In the genomic region with DNA sequence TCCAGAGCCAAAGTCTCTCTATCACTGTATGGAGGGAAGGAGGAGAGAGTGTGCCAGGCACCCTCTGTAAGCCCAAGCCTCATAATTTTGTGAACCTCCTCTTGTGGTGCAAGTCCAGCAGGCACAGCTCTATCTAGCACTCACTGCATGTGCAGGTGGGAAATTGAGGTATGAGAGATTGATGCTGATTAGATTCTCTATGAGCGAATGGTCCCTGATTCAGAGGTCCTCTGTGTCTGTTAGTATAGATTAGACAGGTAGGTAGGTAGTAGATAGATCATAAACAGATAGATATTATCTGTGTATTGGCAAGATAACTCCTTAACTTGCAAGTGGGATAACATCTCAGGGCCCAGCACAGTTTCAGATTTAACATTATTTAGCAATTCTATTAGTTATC, we compare ENCODE assay signal across 19 cellular contexts.
DNase-seq lines count a peak whose midpoint lies in the region; ATAC-seq and TF ChIP-seq lines count a peak whose summit lies in the region.
"Had no signal": no experiment of that assay in that cellular context is flagged by ENCODE, and none has a peak within 500 bp of the region (broad histone marks: within the 10 kb centered on the region; RNA-seq: fewer than 3 reads in every experiment).

No MANE protein-coding gene starts in this region.

- no peak overlapping the region for H3K4me3 ChIP-seq in MM.1S (ENCODE audit: low read length)
- H3K4me3 ChIP-seq: BLaER1 had no signal

- no peak overlapping the region for H3K4me2 ChIP-seq in MM.1S (ENCODE audit: low read depth, low read length)
- H3K4me2 ChIP-seq: BLaER1 had no signal

- no peak overlapping the region for H3K9ac ChIP-seq in MM.1S (ENCODE audit: low read length)
- H3K9ac ChIP-seq: BLaER1 had no signal

- H3K27me3 Mint-ChIP-seq in stimulated activated memory B cell treated with anti-CD40 and anti-IgM and Interleukin-4, amounts not matched to agents 10 μg/mL and 1 μg/mL and 100 μg/mL, for 72 hours: no peaks in the 10 kb centered on the region
- H3K27me3 Mint-ChIP-seq: CD4-positive, alpha-beta memory T cell; CD4-positive, CD25-positive, alpha-beta regulatory T cell; CD8-positive, alpha-beta memory T cell had no signal

- DNase-seq in SK-N-DZ (ENCODE audit: low spot score) (peak; percentile 76), superior temporal gyrus (ENCODE audit: extremely low spot score) (peak; percentile 30), MM.1S (no peak), COLO668 (lab: John Stamatoyannopoulos, UW; ENCODE audit: unreplicated experiment) (no peak), NCI-H1105 treated with DMSO at 0.1 percent for 48 hours (lab: John Stamatoyannopoulos, UW) (no peak)
- DNase-seq: 8988T; ACHN; BE2C; C1 segment of cervical spinal cord; Caco-2; Calu3; CD4-positive, alpha-beta memory T cell; CD4-positive, CD25-positive, alpha-beta regulatory T cell; CD8-positive, alpha-beta memory T cell; DMS79 treated with DMSO at 0.1 percent for 48 hours; GF-D8 had no signal

- no peaks in the 10 kb centered on the region for H4K20me1 ChIP-seq in MM.1S (ENCODE audit: insufficient read depth, low read length)
- H4K20me1 ChIP-seq: BLaER1 had no signal

- TF ChIP-seq CTCF in MM.1S (IDR thresholded peaks at IDR 0.05; ENCODE audit: low read length): no peak

- H3K27me3 ChIP-seq in MM.1S (replicated peaks; ENCODE audit: insufficient read depth, low read length): no peaks in the 10 kb centered on the region
- H3K27me3 ChIP-seq: BE2C, BLaER1 had no signal

- no peaks in the 10 kb centered on the region for H3K9me3 ChIP-seq in MM.1S (replicated peaks; ENCODE audit: insufficient read depth, low read length)
- H3K9me3 ChIP-seq: BE2C, BLaER1, Caco-2 had no signal

- H3K27ac ChIP-seq in MM.1S (ENCODE audit: low read length): no peak overlapping the region
- H3K27ac ChIP-seq: BLaER1 had no signal

- H3K27ac Mint-ChIP-seq in stimulated activated memory B cell treated with anti-CD40 and anti-IgM and Interleukin-4, amounts not matched to agents 10 μg/mL and 1 μg/mL and 100 μg/mL, for 72 hours: no peak overlapping the region
- H3K27ac Mint-ChIP-seq: CD14-positive monocyte; CD4-positive, alpha-beta memory T cell; CD4-positive, CD25-positive, alpha-beta regulatory T cell; CD8-positive, alpha-beta memory T cell had no signal

- no peaks in the 10 kb centered on the region for H3K4me1 ChIP-seq in MM.1S (ENCODE audit: low read length)
- H3K4me1 ChIP-seq: BLaER1, Caco-2 had no signal

- no peaks in the 10 kb centered on the region for H3K4me1 Mint-ChIP-seq in stimulated activated memory B cell treated with anti-CD40 and anti-IgM and Interleukin-4, amounts not matched to agents 10 μg/mL and 1 μg/mL and 100 μg/mL, for 72 hours
- H3K4me1 Mint-ChIP-seq: CD14-positive monocyte; CD4-positive, alpha-beta memory T cell; CD4-positive, CD25-positive, alpha-beta regulatory T cell; CD8-positive, alpha-beta memory T cell had no signal

- no peaks in the 10 kb centered on the region for H3K79me2 ChIP-seq in MM.1S (ENCODE audit: low read length)

- no peaks in the 10 kb centered on the region for H3K9me2 ChIP-seq in MM.1S (replicated peaks; ENCODE audit: insufficient read depth, low read length)

- no peaks in the 10 kb centered on the region for H3F3A ChIP-seq in MM.1S (ENCODE audit: insufficient read depth, low read length)

- ATAC-seq in stimulated activated memory B cell treated with anti-CD40 and anti-IgM and Interleukin-4, amounts not matched to agents 10 μg/mL and 1 μg/mL and 100 μg/mL, for 72 hours: peak; percentile 37

- no peak overlapping the region for H3K4me3 Mint-ChIP-seq in stimulated activated memory B cell treated with anti-CD40 and anti-IgM and Interleukin-4, amounts not matched to agents 10 μg/mL and 1 μg/mL and 100 μg/mL, for 72 hours
- H3K4me3 Mint-ChIP-seq: CD14-positive monocyte; CD4-positive, alpha-beta memory T cell; CD4-positive, CD25-positive, alpha-beta regulatory T cell; CD8-positive, alpha-beta memory T cell had no signal

- H3K36me3 ChIP-seq in MM.1S (replicated peaks; ENCODE audit: insufficient read depth, low read length): no peaks in the 10 kb centered on the region
- H3K36me3 ChIP-seq: BE2C, BLaER1 had no signal

- H2AFZ ChIP-seq in MM.1S (ENCODE audit: low read length): no peak overlapping the region

- H3K36me3 Mint-ChIP-seq in stimulated activated memory B cell treated with anti-CD40 and anti-IgM and Interleukin-4, amounts not matched to agents 10 μg/mL and 1 μg/mL and 100 μg/mL, for 72 hours: no peaks in the 10 kb centered on the region
- H3K36me3 Mint-ChIP-seq: CD14-positive monocyte; CD4-positive, alpha-beta memory T cell; CD4-positive, CD25-positive, alpha-beta regulatory T cell; CD8-positive, alpha-beta memory T cell had no signal

- peaks cover 8% of the 10 kb centered on the region for H3K9me3 Mint-ChIP-seq in stimulated activated memory B cell treated with anti-CD40 and anti-IgM and Interleukin-4, amounts not matched to agents 10 μg/mL and 1 μg/mL and 100 μg/mL, for 72 hours

Comparison
In these comparisons a context has a peak if more than half of its experiments do, and no peak if none do; other contexts are left out.
1. DNase-seq: peak in SK-N-DZ (single experiment) and superior temporal gyrus (single experiment); none in MM.1S (single experiment), COLO668 (single experiment) and NCI-H1105 treated with DMSO at 0.1 percent for 48 hours (single experiment).